ENCODE assay signal across 1 cellular context in the genomic region with DNA sequence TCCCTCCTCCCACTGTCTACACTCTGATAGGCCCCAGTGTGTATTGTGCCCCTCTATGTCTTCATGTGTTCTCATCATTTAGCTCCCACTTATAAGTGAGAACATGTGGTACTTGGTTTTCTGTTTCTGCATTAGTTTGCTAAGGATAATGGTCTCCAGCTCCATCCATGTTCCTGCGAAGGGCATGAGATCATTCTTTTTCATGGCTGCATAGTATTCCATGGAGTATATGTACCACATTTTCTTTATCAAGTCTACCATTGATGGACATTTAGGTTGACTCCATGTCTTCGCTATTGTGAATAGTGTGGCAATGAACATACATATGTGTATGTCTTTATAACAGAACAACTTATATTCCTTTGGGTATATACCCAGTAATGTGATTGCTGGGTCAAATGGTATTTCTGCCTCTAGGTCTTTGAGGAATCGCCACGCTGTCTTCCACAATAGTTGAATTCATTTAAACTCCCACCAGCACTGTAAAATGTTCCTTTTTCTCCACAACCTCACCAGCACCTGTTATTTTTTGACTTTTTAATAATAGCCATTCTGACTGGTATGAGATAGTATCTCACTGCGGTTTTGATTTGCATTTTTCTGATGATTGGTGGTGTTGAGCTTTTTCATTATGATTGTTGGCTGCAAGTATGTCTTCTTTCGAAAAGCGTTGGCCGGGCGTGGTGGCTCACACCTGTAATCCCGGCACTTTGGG.
TF ChIP-seq lines count a peak whose summit lies in the region.

No MANE protein-coding gene starts in this region.

TF ChIP-seq in SK-N-SH treated with all-trans-retinoic acid at 6 μM for 48 hours, 23 proteins besides CTCF, POLR2A, EP300 and RAD21:
- peak; percentile 72 for TF ChIP-seq ZNF8 (CRISPR knock-in tag; IDR thresholded peaks at IDR 0.05)
TF ChIP-seq in SK-N-SH treated with all-trans-retinoic acid at 6 μM for 48 hours: peak in this region for 1; not testable (repeated sequence) for 22.
